Comparison of ENCODE assay signal across 2 cellular contexts in the genomic region with DNA sequence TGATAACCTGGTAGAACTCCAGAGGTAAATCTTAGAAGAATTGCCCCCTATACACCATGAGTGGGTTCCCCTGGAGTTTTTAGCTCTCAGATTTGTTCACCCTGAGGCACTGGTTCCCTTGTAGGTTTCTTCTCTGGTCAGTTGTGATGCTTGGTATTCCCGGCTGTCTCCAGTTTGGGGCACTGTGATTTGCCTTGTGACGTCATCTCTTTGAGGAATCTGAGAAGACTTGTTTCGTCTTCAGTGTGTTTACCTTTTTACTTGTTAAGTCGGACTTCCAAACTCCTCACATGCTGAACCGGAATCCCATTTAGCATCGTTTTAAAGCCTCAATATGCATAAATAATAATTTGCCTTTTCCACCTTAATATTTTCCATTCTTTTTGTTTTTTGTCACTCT.
TF ChIP-seq lines count a peak whose summit lies in the region.

No MANE protein-coding gene starts in this region.

TF ChIP-seq in GM23338, 12 proteins besides CTCF, POLR2A, EP300 and RAD21:
- no peak for TF ChIP-seq CREB1 (CRISPR knock-in tag; IDR thresholded peaks at IDR 0.05; ENCODE audit: low read depth)
- TF ChIP-seq ZNF331 (CRISPR knock-in tag; IDR thresholded peaks at IDR 0.05; ENCODE audit: low read depth) = no peak
- TF ChIP-seq, protein P1, sequence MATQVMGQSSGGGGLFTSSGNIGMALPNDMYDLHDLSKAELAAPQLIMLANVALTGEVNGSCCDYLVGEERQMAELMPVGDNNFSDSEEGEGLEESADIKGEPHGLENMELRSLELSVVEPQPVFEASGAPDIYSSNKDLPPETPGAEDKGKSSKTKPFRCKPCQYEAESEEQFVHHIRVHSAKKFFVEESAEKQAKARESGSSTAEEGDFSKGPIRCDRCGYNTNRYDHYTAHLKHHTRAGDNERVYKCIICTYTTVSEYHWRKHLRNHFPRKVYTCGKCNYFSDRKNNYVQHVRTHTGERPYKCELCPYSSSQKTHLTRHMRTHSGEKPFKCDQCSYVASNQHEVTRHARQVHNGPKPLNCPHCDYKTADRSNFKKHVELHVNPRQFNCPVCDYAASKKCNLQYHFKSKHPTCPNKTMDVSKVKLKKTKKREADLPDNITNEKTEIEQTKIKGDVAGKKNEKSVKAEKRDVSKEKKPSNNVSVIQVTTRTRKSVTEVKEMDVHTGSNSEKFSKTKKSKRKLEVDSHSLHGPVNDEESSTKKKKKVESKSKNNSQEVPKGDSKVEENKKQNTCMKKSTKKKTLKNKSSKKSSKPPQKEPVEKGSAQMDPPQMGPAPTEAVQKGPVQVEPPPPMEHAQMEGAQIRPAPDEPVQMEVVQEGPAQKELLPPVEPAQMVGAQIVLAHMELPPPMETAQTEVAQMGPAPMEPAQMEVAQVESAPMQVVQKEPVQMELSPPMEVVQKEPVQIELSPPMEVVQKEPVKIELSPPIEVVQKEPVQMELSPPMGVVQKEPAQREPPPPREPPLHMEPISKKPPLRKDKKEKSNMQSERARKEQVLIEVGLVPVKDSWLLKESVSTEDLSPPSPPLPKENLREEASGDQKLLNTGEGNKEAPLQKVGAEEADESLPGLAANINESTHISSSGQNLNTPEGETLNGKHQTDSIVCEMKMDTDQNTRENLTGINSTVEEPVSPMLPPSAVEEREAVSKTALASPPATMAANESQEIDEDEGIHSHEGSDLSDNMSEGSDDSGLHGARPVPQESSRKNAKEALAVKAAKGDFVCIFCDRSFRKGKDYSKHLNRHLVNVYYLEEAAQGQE (IDR thresholded peaks at IDR 0.05; ENCODE audit: unreplicated experiment) = no peak
- TF ChIP-seq, protein P2, sequence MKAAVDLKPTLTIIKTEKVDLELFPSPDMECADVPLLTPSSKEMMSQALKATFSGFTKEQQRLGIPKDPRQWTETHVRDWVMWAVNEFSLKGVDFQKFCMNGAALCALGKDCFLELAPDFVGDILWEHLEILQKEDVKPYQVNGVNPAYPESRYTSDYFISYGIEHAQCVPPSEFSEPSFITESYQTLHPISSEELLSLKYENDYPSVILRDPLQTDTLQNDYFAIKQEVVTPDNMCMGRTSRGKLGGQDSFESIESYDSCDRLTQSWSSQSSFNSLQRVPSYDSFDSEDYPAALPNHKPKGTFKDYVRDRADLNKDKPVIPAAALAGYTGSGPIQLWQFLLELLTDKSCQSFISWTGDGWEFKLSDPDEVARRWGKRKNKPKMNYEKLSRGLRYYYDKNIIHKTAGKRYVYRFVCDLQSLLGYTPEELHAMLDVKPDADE (IDR thresholded peaks at IDR 0.05) = no peak
- no peak for TF ChIP-seq ZNF114 (CRISPR knock-in tag; IDR thresholded peaks at IDR 0.05)
- TF ChIP-seq NANOG (IDR thresholded peaks at IDR 0.05; ENCODE audit: borderline replicate concordance) = no peak
- TF ChIP-seq EZH2 (IDR thresholded peaks at IDR 0.05; ENCODE audit: low read depth, unreplicated experiment) = no peak
- TF ChIP-seq, protein P3, sequence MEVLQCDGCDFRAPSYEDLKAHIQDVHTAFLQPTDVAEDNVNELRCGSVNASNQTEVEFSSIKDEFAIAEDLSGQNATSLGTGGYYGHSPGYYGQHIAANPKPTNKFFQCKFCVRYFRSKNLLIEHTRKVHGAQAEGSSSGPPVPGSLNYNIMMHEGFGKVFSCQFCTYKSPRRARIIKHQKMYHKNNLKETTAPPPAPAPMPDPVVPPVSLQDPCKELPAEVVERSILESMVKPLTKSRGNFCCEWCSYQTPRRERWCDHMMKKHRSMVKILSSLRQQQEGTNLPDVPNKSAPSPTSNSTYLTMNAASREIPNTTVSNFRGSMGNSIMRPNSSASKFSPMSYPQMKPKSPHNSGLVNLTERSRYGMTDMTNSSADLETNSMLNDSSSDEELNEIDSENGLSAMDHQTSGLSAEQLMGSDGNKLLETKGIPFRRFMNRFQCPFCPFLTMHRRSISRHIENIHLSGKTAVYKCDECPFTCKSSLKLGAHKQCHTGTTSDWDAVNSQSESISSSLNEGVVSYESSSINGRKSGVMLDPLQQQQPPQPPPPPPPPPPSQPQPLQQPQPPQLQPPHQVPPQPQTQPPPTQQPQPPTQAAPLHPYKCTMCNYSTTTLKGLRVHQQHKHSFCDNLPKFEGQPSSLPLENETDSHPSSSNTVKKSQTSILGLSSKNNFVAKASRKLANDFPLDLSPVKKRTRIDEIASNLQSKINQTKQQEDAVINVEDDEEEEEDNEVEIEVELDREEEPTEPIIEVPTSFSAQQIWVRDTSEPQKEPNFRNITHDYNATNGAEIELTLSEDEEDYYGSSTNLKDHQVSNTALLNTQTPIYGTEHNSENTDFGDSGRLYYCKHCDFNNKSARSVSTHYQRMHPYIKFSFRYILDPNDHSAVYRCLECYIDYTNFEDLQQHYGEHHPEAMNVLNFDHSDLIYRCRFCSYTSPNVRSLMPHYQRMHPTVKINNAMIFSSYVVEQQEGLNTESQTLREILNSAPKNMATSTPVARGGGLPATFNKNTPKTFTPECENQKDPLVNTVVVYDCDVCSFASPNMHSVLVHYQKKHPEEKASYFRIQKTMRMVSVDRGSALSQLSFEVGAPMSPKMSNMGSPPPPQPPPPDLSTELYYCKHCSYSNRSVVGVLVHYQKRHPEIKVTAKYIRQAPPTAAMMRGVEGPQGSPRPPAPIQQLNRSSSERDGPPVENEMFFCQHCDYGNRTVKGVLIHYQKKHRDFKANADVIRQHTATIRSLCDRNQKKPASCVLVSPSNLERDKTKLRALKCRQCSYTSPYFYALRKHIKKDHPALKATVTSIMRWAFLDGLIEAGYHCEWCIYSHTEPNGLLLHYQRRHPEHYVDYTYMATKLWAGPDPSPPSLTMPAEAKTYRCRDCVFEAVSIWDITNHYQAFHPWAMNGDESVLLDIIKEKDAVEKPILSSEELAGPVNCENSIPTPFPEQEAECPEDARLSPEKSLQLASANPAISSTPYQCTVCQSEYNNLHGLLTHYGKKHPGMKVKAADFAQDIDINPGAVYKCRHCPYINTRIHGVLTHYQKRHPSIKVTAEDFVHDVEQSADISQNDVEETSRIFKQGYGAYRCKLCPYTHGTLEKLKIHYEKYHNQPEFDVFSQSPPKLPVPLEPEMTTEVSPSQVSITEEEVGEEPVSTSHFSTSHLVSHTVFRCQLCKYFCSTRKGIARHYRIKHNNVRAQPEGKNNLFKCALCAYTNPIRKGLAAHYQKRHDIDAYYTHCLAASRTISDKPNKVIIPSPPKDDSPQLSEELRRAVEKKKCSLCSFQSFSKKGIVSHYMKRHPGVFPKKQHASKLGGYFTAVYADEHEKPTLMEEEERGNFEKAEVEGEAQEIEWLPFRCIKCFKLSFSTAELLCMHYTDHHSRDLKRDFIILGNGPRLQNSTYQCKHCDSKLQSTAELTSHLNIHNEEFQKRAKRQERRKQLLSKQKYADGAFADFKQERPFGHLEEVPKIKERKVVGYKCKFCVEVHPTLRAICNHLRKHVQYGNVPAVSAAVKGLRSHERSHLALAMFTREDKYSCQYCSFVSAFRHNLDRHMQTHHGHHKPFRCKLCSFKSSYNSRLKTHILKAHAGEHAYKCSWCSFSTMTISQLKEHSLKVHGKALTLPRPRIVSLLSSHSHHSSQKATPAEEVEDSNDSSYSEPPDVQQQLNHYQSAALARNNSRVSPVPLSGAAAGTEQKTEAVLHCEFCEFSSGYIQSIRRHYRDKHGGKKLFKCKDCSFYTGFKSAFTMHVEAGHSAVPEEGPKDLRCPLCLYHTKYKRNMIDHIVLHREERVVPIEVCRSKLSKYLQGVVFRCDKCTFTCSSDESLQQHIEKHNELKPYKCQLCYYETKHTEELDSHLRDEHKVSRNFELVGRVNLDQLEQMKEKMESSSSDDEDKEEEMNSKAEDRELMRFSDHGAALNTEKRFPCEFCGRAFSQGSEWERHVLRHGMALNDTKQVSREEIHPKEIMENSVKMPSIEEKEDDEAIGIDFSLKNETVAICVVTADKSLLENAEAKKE (CRISPR knock-in tag; IDR thresholded peaks at IDR 0.05) = no peak
- no peak for TF ChIP-seq EZH2phosphoT487 (IDR thresholded peaks at IDR 0.05; ENCODE audit: unreplicated experiment)
- TF ChIP-seq JUNB (IDR thresholded peaks at IDR 0.05; ENCODE audit: unreplicated experiment) = no peak

TF ChIP-seq in K562, 482 proteins besides CTCF, POLR2A, EP300 and RAD21:
- TF ChIP-seq MXI1 (IDR thresholded peaks at IDR 0.05; ENCODE audit: low read depth, low read length) (no peak), HNRNPL (IDR thresholded peaks at IDR 0.05; ENCODE audit: low read depth, low read length) (no peak), CREM (IDR thresholded peaks at IDR 0.05; ENCODE audit: low read depth) (peak; percentile 45), JUND (IDR thresholded peaks at IDR 0.05; ENCODE audit: borderline replicate concordance, low read depth, low read length) (0 out of 2 replicates have a peak, but pooled peaks have one; percentile 6), JUND (tag; IDR thresholded peaks at IDR 0.05; ENCODE audit: borderline replicate concordance, low read depth, low read length) (no peak), ZKSCAN8 (CRISPR knock-in tag; IDR thresholded peaks at IDR 0.05) (no peak), RFX5 (IDR thresholded peaks at IDR 0.05; ENCODE audit: low read depth, low read length) (no peak), RBM14 (IDR thresholded peaks at IDR 0.05; ENCODE audit: borderline replicate concordance, insufficient read depth, low read depth, low read length) (no peak), ATF7 (IDR thresholded peaks at IDR 0.05) (peak; percentile 74), CCNT2 (IDR thresholded peaks at IDR 0.05; ENCODE audit: borderline replicate concordance, extremely low read depth, insufficient read length, low read depth, low read length) (no peak), NCOA4 (IDR thresholded peaks at IDR 0.05; ENCODE audit: partially characterized antibody) (no peak), ATF1 (CRISPR knock-in tag; IDR thresholded peaks at IDR 0.05) (no peak), ATF1 (tag; IDR thresholded peaks at IDR 0.05) (peak; percentile 80)
- TF ChIP-seq, protein P4, sequence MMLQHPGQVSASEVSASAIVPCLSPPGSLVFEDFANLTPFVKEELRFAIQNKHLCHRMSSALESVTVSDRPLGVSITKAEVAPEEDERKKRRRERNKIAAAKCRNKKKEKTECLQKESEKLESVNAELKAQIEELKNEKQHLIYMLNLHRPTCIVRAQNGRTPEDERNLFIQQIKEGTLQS (IDR thresholded peaks at IDR 0.05) = peak; percentile 62
- TF ChIP-seq, protein P4 (CRISPR knock-in tag; conservative IDR thresholded peaks at IDR 0.05) = no peak
- TF ChIP-seq, protein P5, sequence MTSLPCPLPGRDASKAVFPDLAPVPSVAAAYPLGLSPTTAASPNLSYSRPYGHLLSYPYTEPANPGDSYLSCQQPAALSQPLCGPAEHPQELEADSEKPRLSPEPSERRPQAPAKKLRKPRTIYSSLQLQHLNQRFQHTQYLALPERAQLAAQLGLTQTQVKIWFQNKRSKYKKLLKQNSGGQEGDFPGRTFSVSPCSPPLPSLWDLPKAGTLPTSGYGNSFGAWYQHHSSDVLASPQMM (CRISPR knock-in tag; IDR thresholded peaks at IDR 0.05) = no peak
TF ChIP-seq in K562: peak in this region for 5.
